Comparison of ENCODE assay signal across 9 cellular contexts in genomic region chr11:6737872-6738466, GRCh38. TPM values are rescaled to one million over a fixed set of nuclear protein-coding genes. Genes with fewer than 3 reads are reported as not detected.
DNase-seq lines count a peak whose midpoint lies in the region; ATAC-seq and TF ChIP-seq lines count a peak whose summit lies in the region.
"Had no signal": no experiment of that assay in that cellular context is flagged by ENCODE, and none has a peak within 500 bp of the region (broad histone marks: within the 10 kb centered on the region; RNA-seq: fewer than 3 reads in every experiment).

No MANE protein-coding gene starts in this region.

- CTCF ChIA-PET in HEK293 (lab: Yijun Ruan, JAX), result interaction anchor here (0.6 to 8.8 kb wide), 26 partner anchors 9 to 927 kb away, joined by 3 to 83 read pairs (median 4); partner anchors contain the start of gene OR2AG2

- H2BK5ac ChIP-seq in mesenchymal stem cell (ENCODE audit: low read depth, low read length, poor library complexity, severe bottlenecking), result no peak overlapping the region

- peak; percentile 57 for ATAC-seq in stimulated activated naive CD8-positive, alpha-beta T cell treated with anti-CD3 and anti-CD28 coated beads, Interleukin-15, amount 100 ng/mL, for 72 hours

- no peak overlapping the region for H4K8ac ChIP-seq in mesenchymal stem cell (ENCODE audit: low read length)

- H3K36me3 ChIP-seq in HEK293 (ENCODE audit: control insufficient read depth in 2 of 2, insufficient read depth in 1 of 2, low read length in 2 of 2) (no peaks in the 10 kb centered on the region), mesenchymal stem cell (ENCODE audit: control insufficient read depth in 1 of 2, insufficient read depth in 2 of 2, low read depth in 1 of 2, low read length in 2 of 2) (no peaks in the 10 kb centered on the region)

- no peak overlapping the region for H3K9ac ChIP-seq in mesenchymal stem cell (ENCODE audit: low read length)

- no peak overlapping the region for H2BK120ac ChIP-seq in mesenchymal stem cell (ENCODE audit: low read depth, low read length)

- H3K79me1 ChIP-seq in mesenchymal stem cell (replicated peaks; ENCODE audit: low read length, poor library complexity, severe bottlenecking), result no peaks in the 10 kb centered on the region

- H2AK5ac ChIP-seq in mesenchymal stem cell (ENCODE audit: low read length, severe bottlenecking), result no peak overlapping the region

- no peak overlapping the region for H4K91ac ChIP-seq in mesenchymal stem cell (ENCODE audit: low read length)

- no peak overlapping the region for H2BK12ac ChIP-seq in mesenchymal stem cell (ENCODE audit: low read length in 2 of 2)

- no peak overlapping the region for H3K23ac ChIP-seq in mesenchymal stem cell (ENCODE audit: low read length in 2 of 2)

- POLR2A ChIA-PET in HEK293 (lab: Yijun Ruan, JAX), result interaction anchor here (0.6 kb wide), 1 partner anchor 145 kb away, joined by 3 read pairs; no protein-coding TSS in a partner anchor

- TF ChIP-seq CTCF in HEK293 (tag by site-specific recombination; IDR thresholded peaks at IDR 0.05), result no peak
- peak; percentile 82 for TF ChIP-seq CTCF in VCaP (conservative IDR thresholded peaks at IDR 0.05)

- peak; percentile 37 to 44 for DNase-seq in activated CD8-positive, alpha-beta memory T cell treated with anti-CD3 and anti-CD28 coated beads for 1 hour (ENCODE audit: extremely low read depth in 1 of 2, low read depth in 1 of 2)
- DNase-seq in activated CD8-positive, alpha-beta memory T cell treated with anti-CD3 and anti-CD28 coated beads for 24 hours, result no peak
- DNase-seq in M059J (ENCODE audit: low read depth) (peak; percentile 57), cerebellar cortex (ENCODE audit: low spot score) (peak; percentile 53), mesenchymal stem cell (peak; percentile 51)
- DNase-seq in stimulated activated naive CD8-positive, alpha-beta T cell treated with anti-CD3 and anti-CD28 coated beads, Interleukin-15, amount 100 ng/mL, for 72 hours, result peak; percentile 56

- H3K4me1 Mint-ChIP-seq in stimulated activated naive CD8-positive, alpha-beta T cell treated with anti-CD3 and anti-CD28 coated beads, Interleukin-15, amount 100 ng/mL, for 72 hours, result peaks cover 92% of the 10 kb centered on the region

- H3K4me3 Mint-ChIP-seq in stimulated activated naive CD8-positive, alpha-beta T cell treated with anti-CD3 and anti-CD28 coated beads, Interleukin-15, amount 100 ng/mL, for 72 hours, result peak overlapping the region; percentile 24 to 43

- H3K9me3 ChIP-seq in HEK293 (ENCODE audit: control insufficient read depth, insufficient read depth, low read depth, low read length), result no peaks in the 10 kb centered on the region
- H3K9me3 ChIP-seq in mesenchymal stem cell (ENCODE audit: control insufficient read depth, low read length), result no peaks in the 10 kb centered on the region

- H3K27me3 Mint-ChIP-seq in stimulated activated naive CD8-positive, alpha-beta T cell treated with anti-CD3 and anti-CD28 coated beads, Interleukin-15, amount 100 ng/mL, for 72 hours, result no peaks in the 10 kb centered on the region

- 39% methylated on average over 2 of the region's 2 CpGs for WGBS in mesenchymal stem cell

- peak overlapping the region in 1 of 2 donors; percentile 83 for H3K27ac Mint-ChIP-seq in stimulated activated naive CD8-positive, alpha-beta T cell treated with anti-CD3 and anti-CD28 coated beads, Interleukin-15, amount 100 ng/mL, for 72 hours

- H3K27me3 ChIP-seq in mesenchymal stem cell (ENCODE audit: control insufficient read depth in 1 of 2, insufficient read depth in 1 of 2, low read length in 2 of 2), result peaks cover 0 to 4% of the 10 kb centered on the region in 2 experiments

- H3K14ac ChIP-seq in mesenchymal stem cell (ENCODE audit: low read length in 2 of 2), result no peak overlapping the region

- H3K4ac ChIP-seq in mesenchymal stem cell (ENCODE audit: low read depth in 1 of 2, low read length in 2 of 2), result no peak overlapping the region

- no peak overlapping the region for H2BK15ac ChIP-seq in mesenchymal stem cell (ENCODE audit: low read depth, poor library complexity, severe bottlenecking)

- no peak overlapping the region for H3K18ac ChIP-seq in mesenchymal stem cell (ENCODE audit: low read depth in 1 of 2, low read length in 2 of 2)

- no peaks in the 10 kb centered on the region for H3K9me3 Mint-ChIP-seq in stimulated activated naive CD8-positive, alpha-beta T cell treated with anti-CD3 and anti-CD28 coated beads, Interleukin-15, amount 100 ng/mL, for 72 hours

- H3K27ac ChIP-seq in HEK293 (ENCODE audit: extremely low read depth, low read depth, low read length), result no peak overlapping the region
- H3K27ac ChIP-seq in VCaP, result no peak overlapping the region
- no peak overlapping the region for H3K27ac ChIP-seq in mesenchymal stem cell (ENCODE audit: low read length, poor library complexity, severe bottlenecking)
- H3K27ac ChIP-seq: skin epidermis had no signal

- H3K4me1 ChIP-seq in HEK293 (ENCODE audit: control insufficient read depth, insufficient read depth, low read length), result no peaks in the 10 kb centered on the region
- no peaks in the 10 kb centered on the region for H3K4me1 ChIP-seq in mesenchymal stem cell (ENCODE audit: control insufficient read depth, insufficient read depth, low read depth, low read length)

- H2AFZ ChIP-seq in mesenchymal stem cell (ENCODE audit: low read depth, low read length), result no peak overlapping the region

- H3K4me3 ChIP-seq in HEK293 (ENCODE audit: low read depth, low read length), result no peak overlapping the region
- no peak overlapping the region for H3K4me3 ChIP-seq in mesenchymal stem cell (ENCODE audit: insufficient read depth in 1 of 2, low read depth in 1 of 2, low read length in 2 of 2)
- H3K4me3 ChIP-seq: skin epidermis had no signal

- no peak overlapping the region for H3K4me2 ChIP-seq in mesenchymal stem cell (ENCODE audit: low read length, poor library complexity, severe bottlenecking)

TF ChIP-seq in HEK293, 187 proteins besides CTCF, POLR2A, EP300 and RAD21:
- TF ChIP-seq ZNF654 (tag by site-specific recombination; IDR thresholded peaks at IDR 0.05; ENCODE audit: low read depth) (peak; percentile 50; the same call in 1 of the 2 replicates), ZNF433 (tag by site-specific recombination; IDR thresholded peaks at IDR 0.05; ENCODE audit: low read depth) (no peak), ZNF175 (tag by site-specific recombination; IDR thresholded peaks at IDR 0.05) (no peak)
TF ChIP-seq in HEK293: peak in this region for 1.

RNA-seq across cellular contexts. Expression of gene OR2AG2, which starts 33.8 kb away (rescaled TPM):
- not detected in 2 replicates for total RNA-seq in M059J (2014; rRNA removed; shearing (Covaris generic))
- 0.11 TPM for polyA plus RNA-seq in mesenchymal stem cell (2013, experiment 1 of 2)
- polyA plus RNA-seq in mesenchymal stem cell (2013, experiment 2 of 2), result 0.03 TPM

RNA-seq across cellular contexts. Expression of gene OR2AG1, which starts 44.9 kb away (rescaled TPM):
- not detected in 2 replicates for total RNA-seq in M059J (2014; rRNA removed; shearing (Covaris generic))
- polyA plus RNA-seq in mesenchymal stem cell (2013, experiment 1 of 2), result not detected
- not detected for polyA plus RNA-seq in mesenchymal stem cell (2013, experiment 2 of 2)

RNA-seq across cellular contexts. Expression of gene MRPL17, which starts 54.8 kb away (rescaled TPM):
- 125 and 132 TPM in 2 replicates for total RNA-seq in M059J (2014; rRNA removed; shearing (Covaris generic))
- 92.8 TPM for polyA plus RNA-seq in mesenchymal stem cell (2013, experiment 1 of 2)
- polyA plus RNA-seq in mesenchymal stem cell (2013, experiment 2 of 2), result 88.9 TPM
